1 cellular context compared by ENCODE assay signal in the genomic region with DNA sequence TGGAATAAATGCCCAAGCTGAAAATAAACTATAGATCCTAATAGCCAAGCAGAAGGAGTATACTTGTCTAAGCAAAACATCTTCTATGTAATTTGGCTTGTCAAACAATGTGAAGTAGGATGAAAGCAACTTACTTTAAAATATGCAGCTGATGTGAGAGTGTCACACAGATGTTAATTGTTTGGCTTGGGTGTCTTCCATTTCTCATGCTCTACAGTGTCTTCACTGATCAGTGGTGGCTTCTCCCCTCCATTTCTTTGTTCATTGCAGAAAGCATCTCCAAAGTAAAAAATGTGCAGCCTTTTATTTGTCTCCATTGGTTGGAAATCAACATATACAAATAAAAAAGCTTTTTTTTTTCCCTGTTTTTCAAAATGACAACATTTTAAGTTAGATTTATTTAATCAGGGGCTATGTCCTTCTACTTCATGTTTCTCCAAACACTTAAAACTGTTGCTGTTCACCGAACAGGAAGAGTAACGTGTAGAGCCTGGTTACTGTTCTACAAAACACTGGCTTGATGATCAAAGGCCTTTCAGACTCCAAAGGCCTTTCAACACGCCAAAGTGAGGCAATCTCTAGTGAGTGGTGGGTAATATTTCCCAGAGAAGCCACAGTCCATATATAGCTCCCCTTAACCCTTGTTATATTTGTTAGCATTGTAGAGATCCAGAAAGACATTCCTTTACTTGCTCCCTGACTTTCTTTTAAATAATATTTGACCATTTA.
TF ChIP-seq lines count a peak whose summit lies in the region.

No MANE protein-coding gene starts in this region.

TF ChIP-seq in HepG2, 621 proteins besides CTCF, POLR2A, EP300 and RAD21 (continued from another document):
- TF ChIP-seq, protein P1, sequence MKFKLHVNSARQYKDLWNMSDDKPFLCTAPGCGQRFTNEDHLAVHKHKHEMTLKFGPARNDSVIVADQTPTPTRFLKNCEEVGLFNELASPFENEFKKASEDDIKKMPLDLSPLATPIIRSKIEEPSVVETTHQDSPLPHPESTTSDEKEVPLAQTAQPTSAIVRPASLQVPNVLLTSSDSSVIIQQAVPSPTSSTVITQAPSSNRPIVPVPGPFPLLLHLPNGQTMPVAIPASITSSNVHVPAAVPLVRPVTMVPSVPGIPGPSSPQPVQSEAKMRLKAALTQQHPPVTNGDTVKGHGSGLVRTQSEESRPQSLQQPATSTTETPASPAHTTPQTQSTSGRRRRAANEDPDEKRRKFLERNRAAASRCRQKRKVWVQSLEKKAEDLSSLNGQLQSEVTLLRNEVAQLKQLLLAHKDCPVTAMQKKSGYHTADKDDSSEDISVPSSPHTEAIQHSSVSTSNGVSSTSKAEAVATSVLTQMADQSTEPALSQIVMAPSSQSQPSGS (CRISPR knock-in tag; IDR thresholded peaks at IDR 0.05): peak; percentile 42; the same call in 1 of the 2 replicates
